ENCODE assay signal across 14 cellular contexts in the genomic region with DNA sequence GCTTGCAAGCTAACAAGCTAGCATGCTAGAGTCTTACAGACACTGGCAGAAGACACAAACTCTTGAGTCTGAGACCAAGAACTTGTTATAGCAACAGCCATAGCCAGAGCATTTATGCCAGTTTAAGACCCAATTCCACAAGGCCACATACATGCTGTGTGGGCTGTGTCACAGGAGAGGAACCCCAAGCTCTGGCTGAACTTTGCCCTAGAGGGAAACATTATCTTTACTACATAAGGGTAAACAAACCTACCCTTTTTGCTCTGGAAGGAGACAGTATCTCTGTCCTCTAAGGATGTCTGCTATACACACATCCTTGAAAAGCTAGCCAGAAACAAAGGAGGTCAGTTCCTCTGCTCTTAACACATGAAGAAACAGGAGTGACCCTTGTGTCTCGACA.
"Had no signal": no experiment of that assay in that cellular context is flagged by ENCODE, and none has a peak within 500 bp of the region (broad histone marks: within the 10 kb centered on the region; RNA-seq: fewer than 3 reads in every experiment).

No MANE protein-coding gene starts in this region.

- H3K9me3 ChIP-seq: gastroesophageal sphincter, sigmoid colon had no signal

- H3K4me1 Mint-ChIP-seq: activated naive CD8-positive, alpha-beta T cell treated with anti-CD3 and anti-CD28 coated beads, Interleukin-2, amount 10 ng/mL, durations not matched to agents 7 days and 5 days had no signal

- H3K9me3 Mint-ChIP-seq: activated CD4-positive, alpha-beta memory T cell treated with anti-CD3 and anti-CD28 coated beads, Interleukin-2, amount 10 ng/mL, durations not matched to agents 7 days and 5 days; activated naive CD8-positive, alpha-beta T cell treated with anti-CD3 and anti-CD28 coated beads, Interleukin-2, amount 10 ng/mL, durations not matched to agents 7 days and 5 days; nephron; stimulated activated naive CD8-positive, alpha-beta T cell treated with anti-CD3 and anti-CD28 coated beads, Interleukin-15, Interleukin-2, amounts not matched to agents 100 ng/mL and 50 ng/mL, for 24 hours had no signal

- DNase-seq: activated CD4-positive, alpha-beta memory T cell treated with anti-CD3 and anti-CD28 coated beads, Interleukin-2, amount 10 ng/mL, durations not matched to agents 7 days and 5 days; activated CD8-positive, alpha-beta memory T cell treated with anti-CD3 and anti-CD28 coated beads, Interleukin-2, amount 50 U/mL, for 48 hours; activated naive CD8-positive, alpha-beta T cell treated with anti-CD3 and anti-CD28 coated beads, Interleukin-2, amount 10 ng/mL, durations not matched to agents 7 days and 5 days; anterior cingulate cortex; occipital lobe; sigmoid colon; stimulated activated CD4-positive, alpha-beta T cell treated with anti-CD3 and anti-CD28 coated beads, Interleukin-15, amount 100 ng/mL, for 24 hours; stimulated activated CD4-positive, alpha-beta T cell treated with anti-CD3 and anti-CD28 coated beads, Interleukin-4, amount 100 ng/mL, for 24 hours; T-helper 9 cell had no signal

- H3K27ac Mint-ChIP-seq: activated CD4-positive, alpha-beta memory T cell treated with anti-CD3 and anti-CD28 coated beads, Interleukin-2, amount 10 ng/mL, durations not matched to agents 7 days and 5 days; activated naive CD8-positive, alpha-beta T cell treated with anti-CD3 and anti-CD28 coated beads, Interleukin-2, amount 10 ng/mL, durations not matched to agents 7 days and 5 days; stimulated activated naive CD8-positive, alpha-beta T cell treated with anti-CD3 and anti-CD28 coated beads, Interleukin-15, Interleukin-2, amounts not matched to agents 100 ng/mL and 50 ng/mL, for 24 hours had no signal

- H3K36me3 Mint-ChIP-seq: activated naive CD8-positive, alpha-beta T cell treated with anti-CD3 and anti-CD28 coated beads, Interleukin-2, amount 10 ng/mL, durations not matched to agents 7 days and 5 days had no signal

- FAIRE-seq: endothelial cell of umbilical vein had no signal

- ATAC-seq: gastroesophageal sphincter had no signal

- H3K27ac ChIP-seq: gastroesophageal sphincter, sigmoid colon, VCaP had no signal

- H3K27me3 Mint-ChIP-seq: stimulated activated naive CD8-positive, alpha-beta T cell treated with anti-CD3 and anti-CD28 coated beads, Interleukin-15, Interleukin-2, amounts not matched to agents 100 ng/mL and 50 ng/mL, for 24 hours had no signal

- H3K27me3 ChIP-seq: gastroesophageal sphincter, sigmoid colon had no signal

- H3K36me3 ChIP-seq: gastroesophageal sphincter, sigmoid colon had no signal

- H3K4me3 ChIP-seq: gastroesophageal sphincter, sigmoid colon had no signal

- H3K4me3 Mint-ChIP-seq: activated CD4-positive, alpha-beta memory T cell treated with anti-CD3 and anti-CD28 coated beads, Interleukin-2, amount 10 ng/mL, durations not matched to agents 7 days and 5 days; activated naive CD8-positive, alpha-beta T cell treated with anti-CD3 and anti-CD28 coated beads, Interleukin-2, amount 10 ng/mL, durations not matched to agents 7 days and 5 days; nephron; stimulated activated naive CD8-positive, alpha-beta T cell treated with anti-CD3 and anti-CD28 coated beads, Interleukin-15, Interleukin-2, amounts not matched to agents 100 ng/mL and 50 ng/mL, for 24 hours had no signal
